9 cellular contexts compared by ENCODE assay signal in genomic region chr12:119649202-119649808, GRCh38. TPM values are rescaled to one million over a fixed set of nuclear protein-coding genes. Genes with fewer than 3 reads are reported as not detected.
DNase-seq lines count a peak whose midpoint lies in the region; ATAC-seq, FAIRE-seq and TF ChIP-seq lines count a peak whose summit lies in the region.
"Had no signal": no experiment of that assay in that cellular context is flagged by ENCODE, and none has a peak within 500 bp of the region (broad histone marks: within the 10 kb centered on the region; RNA-seq: fewer than 3 reads in every experiment).

No MANE protein-coding gene starts in this region.

- H3K4me2 ChIP-seq in keratinocyte (ENCODE audit: control insufficient read depth, extremely low read depth, insufficient read depth, low read depth, low read length) = no peak overlapping the region

- no peak overlapping the region for H3K4me3 Mint-ChIP-seq in activated CD4-positive, alpha-beta T cell treated with anti-CD3 and anti-CD28 coated beads for 36 hours

- no peak overlapping the region for H3K27ac Mint-ChIP-seq in activated CD4-positive, alpha-beta T cell treated with anti-CD3 and anti-CD28 coated beads for 36 hours

- no peak overlapping the region for H3K9ac ChIP-seq in keratinocyte (ENCODE audit: control insufficient read depth, extremely low read depth, insufficient read depth, low read length)

- no peak overlapping the region for H2AFZ ChIP-seq in keratinocyte (ENCODE audit: control insufficient read depth, low read length)

- no peaks in the 10 kb centered on the region for H3K4me1 Mint-ChIP-seq in activated CD4-positive, alpha-beta T cell treated with anti-CD3 and anti-CD28 coated beads for 36 hours

- peaks cover 3% of the 10 kb centered on the region for H3K36me3 Mint-ChIP-seq in activated CD4-positive, alpha-beta T cell treated with anti-CD3 and anti-CD28 coated beads for 36 hours (ENCODE audit: low read depth)

- H3K4me1 ChIP-seq in keratinocyte (ENCODE audit: control insufficient read depth, extremely low read depth, insufficient read depth, low read length) = no peaks in the 10 kb centered on the region

- H3K27me3 Mint-ChIP-seq in activated CD4-positive, alpha-beta T cell treated with anti-CD3 and anti-CD28 coated beads for 36 hours = peaks cover 2% of the 10 kb centered on the region

- no peaks in the 10 kb centered on the region for H3K79me2 ChIP-seq in keratinocyte (ENCODE audit: control insufficient read depth, insufficient read depth, low read length)

- intact Hi-C loops in activated CD4-positive, alpha-beta T cell treated with anti-CD3 and anti-CD28 coated beads for 36 hours (cut with DNase I, micrococcal nuclease) = loop anchor here (1.0 to 5.0 kb wide), 3 partner anchors 92 to 205 kb away; no protein-coding TSS in a partner anchor

- no peaks in the 10 kb centered on the region for H3K9me1 ChIP-seq in keratinocyte (ENCODE audit: control insufficient read depth, extremely low read depth, insufficient read depth, low read length)

- no peaks in the 10 kb centered on the region for H3K36me3 ChIP-seq in keratinocyte (ENCODE audit: control insufficient read depth in 2 of 2, extremely low read depth in 1 of 2, insufficient read depth in 2 of 2, low read length in 2 of 2)

- POLR2A ChIA-PET in activated CD4-positive, alpha-beta T cell treated with anti-CD3 and anti-CD28 coated beads for 36 hours (lab: Charles Lee) = no interaction called here

- peak; percentile 64 for FAIRE-seq in keratinocyte (lab: Jason Lieb, UNC)
- FAIRE-seq: endometrium had no signal

- no peak overlapping the region for H3K4me3 ChIP-seq in keratinocyte (ENCODE audit: control insufficient read depth in 2 of 3, extremely low read depth in 1 of 3, insufficient read depth in 2 of 3, low read depth in 1 of 3, low read length in 3 of 3)

- H3K27ac ChIP-seq in keratinocyte (ENCODE audit: control insufficient read depth, insufficient read depth, low read length) = no peak overlapping the region

- H4K20me1 ChIP-seq in keratinocyte (ENCODE audit: control insufficient read depth, extremely low read depth, insufficient read depth, low read length) = no peaks in the 10 kb centered on the region

- peaks cover 14% of the 10 kb centered on the region for H3K9me3 Mint-ChIP-seq in activated CD4-positive, alpha-beta T cell treated with anti-CD3 and anti-CD28 coated beads for 36 hours (ENCODE audit: low read depth)

- TF ChIP-seq CTCF in AG09319 (IDR thresholded peaks at IDR 0.05; ENCODE audit: low read depth, low read length) (peak; percentile 54), GM20000 (IDR thresholded peaks at IDR 0.05; ENCODE audit: extremely low read depth, missing control alignments) (peak; percentile 46), keratinocyte (optimal IDR thresholded peaks at IDR 0.05 in 1 of 3, IDR thresholded peaks at IDR 0.05 in 1 of 3, conservative IDR thresholded peaks at IDR 0.05 in 1 of 3; ENCODE audit: extremely low read depth in 1 of 3, insufficient read depth in 2 of 3, low read length in 3 of 3) (peak; percentile 21 to 70 (median 50))

- H3K9me3 ChIP-seq in keratinocyte (ENCODE audit: control insufficient read depth, low read depth, low read length) = no peaks in the 10 kb centered on the region

- no peak for ATAC-seq in GM19351 (IDR thresholded peaks at IDR 0.05; ENCODE audit: unreplicated experiment)
- no peak for ATAC-seq in activated CD4-positive, alpha-beta T cell treated with anti-CD3 and anti-CD28 coated beads for 36 hours

- in situ Hi-C loops in SK-MEL-5 (cut with HindIII; ENCODE audit: low pct_unique_long_range_greater_than_20kb, low sequenced_read_pairs) = no loop called here

- H3K27me3 ChIP-seq in keratinocyte (ENCODE audit: control insufficient read depth, extremely low read depth, insufficient read depth, low read length) = no peaks in the 10 kb centered on the region

- dilution Hi-C loops in keratinocyte (cut with MboI; ENCODE audit: extremely low pct_ligation_motif_present, low sequenced_read_pairs) = no loop called here

- CTCF ChIA-PET in activated CD4-positive, alpha-beta T cell treated with anti-CD3 and anti-CD28 coated beads for 36 hours (lab: Charles Lee) = interaction anchor here (0.5 to 2.7 kb wide), 17 partner anchors 8 to 1444 kb away, joined by 3 to 19 read pairs (median 4); no protein-coding TSS in a partner anchor

- DNase-seq in AG09319 (ENCODE audit: extremely low read depth, low read depth) (no peak), GM20000 (ENCODE audit: low spot score) (peak; percentile 61), SK-MEL-5 (ENCODE audit: low read depth, low spot score) (peak; percentile 48), keratinocyte (ENCODE audit: low read depth, low spot score) (no peak), mesenteric fat pad (ENCODE audit: low spot score) (no peak), GF-D8 (lab: John Stamatoyannopoulos, UW) (no peak)
- DNase-seq in activated CD4-positive, alpha-beta T cell treated with anti-CD3 and anti-CD28 coated beads for 36 hours = no peak

RNA-seq across cellular contexts. Expression of gene PRKAB1, which starts 18.6 kb away (rescaled TPM):
- 10.9 and 14.9 TPM in 2 replicates for total RNA-seq in SK-MEL-5 (2014; rRNA removed; shearing (Covaris generic))
- 22.1 and 26.8 TPM in 2 replicates for polyA plus RNA-seq in SK-MEL-5 (2015; cell fraction: cytosol; rRNA removed)
- 53.5 and 75.6 TPM in 2 replicates for polyA plus RNA-seq in SK-MEL-5 (2015; cell fraction: nucleus; rRNA removed)
- 19.9 to 26.6 TPM (median 22.0 TPM) in 3 replicates for polyA plus RNA-seq in keratinocyte
- polyA plus RNA-seq in keratinocyte (2011; ENCODE audit: low read depth) = 18.6 TPM
- 22.0 and 22.6 TPM in 2 replicates for polyA plus RNA-seq in keratinocyte (2011; cell fraction: cytosol; rRNA removed)
- polyA plus RNA-seq in keratinocyte (2011; cell fraction: nucleus; rRNA removed) = 35.0 and 38.5 TPM in 2 replicates
- 17.9 and 18.4 TPM in 2 replicates for polyA plus RNA-seq in keratinocyte (2012; ENCODE audit: low replicate concordance)
- polyA minus RNA-seq in keratinocyte = 14.6 to 16.0 TPM (median 15.9 TPM) in 3 replicates
- 19.8 TPM for polyA minus RNA-seq in keratinocyte (2011; cell fraction: cytosol; rRNA and poly(A)+ RNA removed)
- polyA minus RNA-seq in keratinocyte (2011; cell fraction: nucleus; rRNA and poly(A)+ RNA removed) = 10.8 and 14.7 TPM in 2 replicates
- total RNA-seq in mesenteric fat pad = 20.8 TPM
- total RNA-seq in activated CD4-positive, alpha-beta T cell treated with anti-CD3 and anti-CD28 coated beads for 36 hours = 10 to 100 TPM; 18.0 to 21.7 TPM

RNA-seq across cellular contexts. Expression of gene TMEM233, which starts 55.7 kb away (rescaled TPM):
- total RNA-seq in SK-MEL-5 (2014; rRNA removed; shearing (Covaris generic)) = 0.03 TPM in 1 of 2 replicates, not detected in the other
- polyA plus RNA-seq in SK-MEL-5 (2015; cell fraction: cytosol; rRNA removed) = not detected in 2 replicates
- not detected in 2 replicates for polyA plus RNA-seq in SK-MEL-5 (2015; cell fraction: nucleus; rRNA removed)
- 0.01 TPM in 1 of 3 replicates, not detected in the others for polyA plus RNA-seq in keratinocyte
- not detected for polyA plus RNA-seq in keratinocyte (2011; ENCODE audit: low read depth)
- polyA plus RNA-seq in keratinocyte (2011; cell fraction: cytosol; rRNA removed) = not detected in 2 replicates
- not detected in 2 replicates for polyA plus RNA-seq in keratinocyte (2011; cell fraction: nucleus; rRNA removed)
- polyA plus RNA-seq in keratinocyte (2012; ENCODE audit: low replicate concordance) = not detected in 2 replicates
- polyA minus RNA-seq in keratinocyte = not detected in 3 replicates
- polyA minus RNA-seq in keratinocyte (2011; cell fraction: cytosol; rRNA and poly(A)+ RNA removed) = not detected
- not detected in 2 replicates for polyA minus RNA-seq in keratinocyte (2011; cell fraction: nucleus; rRNA and poly(A)+ RNA removed)
- 1.3 TPM for total RNA-seq in mesenteric fat pad
- not detected for total RNA-seq in activated CD4-positive, alpha-beta T cell treated with anti-CD3 and anti-CD28 coated beads for 36 hours

Comparison
In these comparisons a context has a peak if more than half of its experiments do, and no peak if none do; other contexts are left out.
1. DNase-seq: peak in GM20000 (single experiment) and SK-MEL-5 (single experiment); none in AG09319 (single experiment), keratinocyte (single experiment), mesenteric fat pad (single experiment), GF-D8 (single experiment) and activated CD4-positive, alpha-beta T cell treated with anti-CD3 and anti-CD28 coated beads for 36 hours (single experiment).
2. Peak in every context shown above with its lines, with median percentiles within 50 percentile points of each other: CTCF ChIP-seq.